8 cellular contexts compared by ENCODE assay signal in genomic region chr17:45222273-45222993, GRCh38. TPM values are rescaled to one million over a fixed set of nuclear protein-coding genes. Genes with fewer than 3 reads are reported as not detected.
DNase-seq lines count a peak whose midpoint lies in the region; ATAC-seq and TF ChIP-seq lines count a peak whose summit lies in the region.

No MANE protein-coding gene starts in this region.

- peaks cover 0 to 56% of the 10 kb centered on the region in 2 donors for H3K4me1 ChIP-seq in right atrium auricular region

- peak overlapping the region; percentile 64 to 74 for H3K4me3 ChIP-seq in right atrium auricular region

- peak overlapping the region; percentile 59 to 73 for H3K27ac ChIP-seq in right atrium auricular region

- peak overlapping the region; percentile 99 for H3K27ac Mint-ChIP-seq in activated T-cell treated with anti-CD3 and anti-CD28 coated beads, Interleukin-2, amount 50 U/mL, for 24 hours

- H3K9me3 ChIP-seq in right atrium auricular region: no peaks in the 10 kb centered on the region

- peak overlapping the region; percentile 98 for H3K4me3 Mint-ChIP-seq in activated T-cell treated with anti-CD3 and anti-CD28 coated beads, Interleukin-2, amount 50 U/mL, for 24 hours

- peaks cover 66% of the 10 kb centered on the region for H3K4me1 Mint-ChIP-seq in activated T-cell treated with anti-CD3 and anti-CD28 coated beads, Interleukin-2, amount 50 U/mL, for 24 hours (ENCODE audit: low read depth)

- peak; percentile 56 to 66 for DNase-seq in activated CD4-positive, alpha-beta T cell treated with anti-CD3 and anti-CD28 coated beads for 4 hours
- no peak for DNase-seq in activated CD4-positive, alpha-beta T cell treated with anti-CD3 and anti-CD28 coated beads for 1 hour
- peak; percentile 76 for DNase-seq in activated T-cell treated with anti-CD3 and anti-CD28 coated beads, Interleukin-2, amount 50 U/mL, for 24 hours
- no peak for DNase-seq in right atrium auricular region (ENCODE audit: low spot score)
- peak; percentile 83 for DNase-seq in stimulated activated CD4-positive, alpha-beta T cell treated with anti-CD3 and anti-CD28 coated beads, Interleukin-15, amount 100 ng/mL, for 24 hours

- no peaks in the 10 kb centered on the region for H3K27me3 Mint-ChIP-seq in activated T-cell treated with anti-CD3 and anti-CD28 coated beads, Interleukin-2, amount 50 U/mL, for 24 hours

- ATAC-seq in HG03039 (IDR thresholded peaks at IDR 0.05; ENCODE audit: unreplicated experiment): no peak
- ATAC-seq in HG03108 (IDR thresholded peaks at IDR 0.05; ENCODE audit: unreplicated experiment): no peak
- no peak for ATAC-seq in GM21528 (IDR thresholded peaks at IDR 0.05; ENCODE audit: low FRiP score, unreplicated experiment)

- no peaks in the 10 kb centered on the region for H3K27me3 ChIP-seq in right atrium auricular region

- no peaks in the 10 kb centered on the region for H3K36me3 ChIP-seq in right atrium auricular region

- no peak for TF ChIP-seq CTCF in right atrium auricular region (IDR thresholded peaks at IDR 0.05)

- H3K36me3 Mint-ChIP-seq in activated T-cell treated with anti-CD3 and anti-CD28 coated beads, Interleukin-2, amount 50 U/mL, for 24 hours (ENCODE audit: low read depth): peaks cover 69% of the 10 kb centered on the region

- H3K9me3 Mint-ChIP-seq in activated T-cell treated with anti-CD3 and anti-CD28 coated beads, Interleukin-2, amount 50 U/mL, for 24 hours: no peaks in the 10 kb centered on the region

RNA-seq across cellular contexts. Expression of gene FMNL1, which starts 0.7 kb away (rescaled TPM):
- total RNA-seq in right atrium auricular region: 10 to 100 TPM in 1 of 2 donors, 1 to 10 TPM in 1; 7.6 to 13.6 TPM

RNA-seq across cellular contexts. Expression of gene SPATA32, which starts 39.5 kb away (rescaled TPM):
- not detected for total RNA-seq in right atrium auricular region

Comparison
In these comparisons a context has a peak if more than half of its experiments do, and no peak if none do; other contexts are left out.
1. DNase-seq: peak in activated CD4-positive, alpha-beta T cell treated with anti-CD3 and anti-CD28 coated beads for 4 hours (2 of 2), activated T-cell treated with anti-CD3 and anti-CD28 coated beads, Interleukin-2, amount 50 U/mL, for 24 hours (single experiment) and stimulated activated CD4-positive, alpha-beta T cell treated with anti-CD3 and anti-CD28 coated beads, Interleukin-15, amount 100 ng/mL, for 24 hours (single experiment); none in activated CD4-positive, alpha-beta T cell treated with anti-CD3 and anti-CD28 coated beads for 1 hour (single experiment) and right atrium auricular region (single experiment).